ENCODE assay signal across 22 cellular contexts in the genomic region with DNA sequence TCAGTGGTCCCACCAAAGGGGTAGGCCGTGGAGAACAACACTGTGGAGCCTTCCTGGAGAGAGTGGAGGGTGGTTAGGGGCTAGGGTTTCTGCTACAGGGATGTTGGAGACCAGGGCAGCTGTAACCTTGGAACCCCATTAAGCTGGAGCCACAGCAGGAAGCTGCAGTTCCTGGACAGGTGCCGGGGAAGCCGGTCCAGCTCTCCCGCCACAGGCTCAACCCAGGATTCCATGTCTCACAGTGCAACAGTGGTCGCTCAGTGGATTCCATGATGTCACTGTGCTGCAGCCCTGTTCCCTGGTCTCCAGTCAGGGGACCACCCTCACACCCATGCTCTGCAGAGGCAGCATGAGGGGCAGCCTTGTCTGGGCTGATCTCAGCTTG.
DNase-seq lines count a peak whose midpoint lies in the region; ATAC-seq, FAIRE-seq and TF ChIP-seq lines count a peak whose summit lies in the region.
"Had no signal": no experiment of that assay in that cellular context is flagged by ENCODE, and none has a peak within 500 bp of the region (broad histone marks: within the 10 kb centered on the region; RNA-seq: fewer than 3 reads in every experiment).

No MANE protein-coding gene starts in this region.

- peak; percentile 7 for ATAC-seq in upper lobe of right lung
- no peak for ATAC-seq in GM19463 (IDR thresholded peaks at IDR 0.05; ENCODE audit: unreplicated experiment)
- ATAC-seq in lower lobe of right lung, result no peak
- ATAC-seq: GM12878 had no signal

- H3K14ac ChIP-seq in H9 (ENCODE audit: insufficient read depth, low read length), result 0 out of 2 replicates have a peak overlapping the region, but pooled peaks have one; percentile 28
- H3K14ac ChIP-seq in H1 (ENCODE audit: insufficient read length), result no peak overlapping the region
- H3K14ac ChIP-seq in neuronal stem cell (ENCODE audit: low read length), result no peak overlapping the region

- no peaks in the 10 kb centered on the region for H3K27me3 ChIP-seq in H9 (ENCODE audit: insufficient read depth, low read length)
- no peaks in the 10 kb centered on the region for H3K27me3 ChIP-seq in H1 (replicated peaks in 1 of 4; ENCODE audit: control insufficient read depth in 3 of 4, extremely low read depth in 1 of 4, insufficient read depth in 3 of 4, low read length in 3 of 4)
- H3K27me3 ChIP-seq in neuronal stem cell (ENCODE audit: control insufficient read depth in 3 of 3, insufficient read depth in 3 of 3, low read depth in 1 of 3, low read length in 3 of 3), result no peaks in the 10 kb centered on the region
- no peaks in the 10 kb centered on the region for H3K27me3 ChIP-seq in upper lobe of right lung
- no peaks in the 10 kb centered on the region for H3K27me3 ChIP-seq in lower lobe of right lung (ENCODE audit: low read depth)
- H3K27me3 ChIP-seq: BLaER1 treated with 17β-estradiol and CSF1 and Interleukin-3, amounts not matched to agents 10 nM and 100 nM had no signal

- no peaks in the 10 kb centered on the region for H3K9me3 ChIP-seq in H9 (ENCODE audit: control insufficient read depth, low read depth, low read length)
- H3K9me3 ChIP-seq in H1 (ENCODE audit: insufficient read depth in 2 of 2, low read depth in 1 of 2, low read length in 1 of 2), result no peaks in the 10 kb centered on the region
- no peaks in the 10 kb centered on the region for H3K9me3 ChIP-seq in neuronal stem cell (replicated peaks in 1 of 2; ENCODE audit: control insufficient read depth in 2 of 2, insufficient read depth in 1 of 2, low read depth in 1 of 2, low read length in 2 of 2)
- no peaks in the 10 kb centered on the region for H3K9me3 ChIP-seq in upper lobe of right lung
- no peaks in the 10 kb centered on the region for H3K9me3 ChIP-seq in lower lobe of right lung

- H2BK15ac ChIP-seq in H9 (ENCODE audit: low read depth, low read length) (no peak overlapping the region), H1 (ENCODE audit: low read length) (no peak overlapping the region), neuronal stem cell (ENCODE audit: low read length) (no peak overlapping the region)

- H3K4me1 ChIP-seq in H9 (ENCODE audit: insufficient read depth, low read length) (no peaks in the 10 kb centered on the region; the same call in 1 of the 2 replicates), H1 (replicated peaks in 1 of 4; ENCODE audit: control insufficient read depth in 3 of 4, insufficient read depth in 4 of 4, low read length in 3 of 4) (peaks cover 0 to 12% (median 0%) of the 10 kb centered on the region in 4 experiments; a peak in 3 of 7 replicates), neuronal stem cell (ENCODE audit: control insufficient read depth in 2 of 2, insufficient read depth in 1 of 2, low read depth in 1 of 2, low read length in 2 of 2) (no peaks in the 10 kb centered on the region), upper lobe of right lung (no peaks in the 10 kb centered on the region), lower lobe of right lung (no peaks in the 10 kb centered on the region)
- H3K4me1 ChIP-seq: BLaER1 treated with 17β-estradiol and CSF1 and Interleukin-3, amounts not matched to agents 10 nM and 100 nM had no signal

- TF ChIP-seq RAD21 in H1 (IDR thresholded peaks at IDR 0.05 in 1 of 2, conservative IDR thresholded peaks at IDR 0.05 in 1 of 2; ENCODE audit: low read depth in 2 of 2, low read length in 2 of 2), result no peak

- TF ChIP-seq EP300 in H1 (IDR thresholded peaks at IDR 0.05; ENCODE audit: borderline replicate concordance in 1 of 2, low read depth in 2 of 2, low read length in 2 of 2), result no peak

- H2BK12ac ChIP-seq in H9 (ENCODE audit: insufficient read length, low read depth, low read length), result no peak overlapping the region
- H2BK12ac ChIP-seq in H1 (ENCODE audit: low read depth, low read length), result peak overlapping the region; percentile 92; the same call in 1 of the 2 replicates
- no peak overlapping the region for H2BK12ac ChIP-seq in neuronal stem cell (ENCODE audit: low read length)

- H4K20me1 ChIP-seq in H9 (ENCODE audit: control insufficient read depth, insufficient read depth, insufficient read length), result no peaks in the 10 kb centered on the region
- no peaks in the 10 kb centered on the region for H4K20me1 ChIP-seq in H1 (replicated peaks in 1 of 2; ENCODE audit: control insufficient read depth in 1 of 2, insufficient read depth in 2 of 2, low read length in 2 of 2)
- H4K20me1 ChIP-seq: BLaER1 treated with 17β-estradiol and CSF1 and Interleukin-3, amounts not matched to agents 10 nM and 100 nM had no signal

- intact Hi-C loops in upper lobe of right lung (cut with DNase I), result no loop called here
- intact Hi-C loops in lower lobe of right lung (cut with DNase I), result no loop called here

- H4K91ac ChIP-seq in H9 (ENCODE audit: insufficient read length, low read depth, low read length) (no peak overlapping the region), H1 (replicated peaks; ENCODE audit: insufficient read length, low read length) (peak overlapping the region; percentile 63), neuronal stem cell (ENCODE audit: low read depth, low read length, poor library complexity) (no peak overlapping the region)

- H3K27ac ChIP-seq in H9 (ENCODE audit: insufficient read length, low read depth, low read length), result no peak overlapping the region
- H3K27ac ChIP-seq in H1 (ENCODE audit: low read depth, low read length), result no peak overlapping the region
- no peak overlapping the region for H3K27ac ChIP-seq in neuronal stem cell (replicated peaks; ENCODE audit: low read length)
- no peak overlapping the region for H3K27ac ChIP-seq in upper lobe of right lung
- H3K27ac ChIP-seq in RWPE1, result no peak overlapping the region
- H3K27ac ChIP-seq in lower lobe of right lung, result no peak overlapping the region
- H3K27ac ChIP-seq: BLaER1 treated with 17β-estradiol and CSF1 and Interleukin-3, amounts not matched to agents 10 nM and 100 nM; GM23248 had no signal

- no peak overlapping the region for H3K4me2 ChIP-seq in H9 (ENCODE audit: insufficient read depth, insufficient read length, low read length)
- H3K4me2 ChIP-seq in H1 (ENCODE audit: insufficient read depth in 1 of 2, low read depth in 2 of 2, low read length in 2 of 2), result no peak overlapping the region
- no peak overlapping the region for H3K4me2 ChIP-seq in neuronal stem cell (ENCODE audit: insufficient read depth, low read length, poor library complexity, severe bottlenecking)
- H3K4me2 ChIP-seq: BLaER1 treated with 17β-estradiol and CSF1 and Interleukin-3, amounts not matched to agents 10 nM and 100 nM had no signal

- H3K23me2 ChIP-seq in H9 (ENCODE audit: insufficient read length, low read depth, low read length, poor library complexity, severe bottlenecking), result no peaks in the 10 kb centered on the region
- no peaks in the 10 kb centered on the region for H3K23me2 ChIP-seq in H1 (ENCODE audit: low read depth, low read length)

- H3K79me1 ChIP-seq in H9 (ENCODE audit: insufficient read depth, low read depth, low read length, poor library complexity, severe bottlenecking), result no peaks in the 10 kb centered on the region
- H3K79me1 ChIP-seq in H1 (ENCODE audit: low read depth, low read length), result no peaks in the 10 kb centered on the region
- no peaks in the 10 kb centered on the region for H3K79me1 ChIP-seq in neuronal stem cell (ENCODE audit: low read depth, low read length)

- TF ChIP-seq CTCF in H9 (conservative IDR thresholded peaks at IDR 0.05) (no peak), H1 (IDR thresholded peaks at IDR 0.05; ENCODE audit: control extremely low read depth in 1 of 3, insufficient read depth in 1 of 3, low read depth in 1 of 3, low read length in 3 of 3) (no peak), upper lobe of right lung (IDR thresholded peaks at IDR 0.05) (no peak), RWPE1 (conservative IDR thresholded peaks at IDR 0.05; ENCODE audit: low read depth) (no peak), lower lobe of right lung (IDR thresholded peaks at IDR 0.05) (no peak)

- H2BK20ac ChIP-seq in H9 (ENCODE audit: low read depth, low read length, poor library complexity, severe bottlenecking) (no peak overlapping the region), H1 (ENCODE audit: low read length) (no peak overlapping the region)

- H4K8ac ChIP-seq in H9 (replicated peaks; ENCODE audit: insufficient read length, low read depth, low read length) (no peak overlapping the region), H1 (ENCODE audit: extremely low read depth, insufficient read depth, low read length) (no peak overlapping the region), neuronal stem cell (ENCODE audit: low read depth, low read length) (no peak overlapping the region)

- peaks cover 4 to 17% (median 12%) of the 10 kb centered on the region in 3 experiments; a peak in 5 of 7 replicates for H3K36me3 Mint-ChIP-seq in H9 (ENCODE audit: insufficient read depth in 1 of 3, low read depth in 3 of 3)
- H3K36me3 Mint-ChIP-seq: CD4-positive, CD25-positive, alpha-beta regulatory T cell; CD8-positive, alpha-beta memory T cell had no signal

- H2BK120ac ChIP-seq in H9 (ENCODE audit: low read depth, low read length, poor library complexity, severe bottlenecking) (no peak overlapping the region), H1 (replicated peaks; ENCODE audit: low read depth, low read length) (no peak overlapping the region), neuronal stem cell (ENCODE audit: low read depth, low read length) (no peak overlapping the region)

- no peak overlapping the region for H2BK5ac ChIP-seq in H9 (ENCODE audit: insufficient read length, low read length)
- H2BK5ac ChIP-seq in H1 (ENCODE audit: low read depth, low read length), result no peak overlapping the region
- H2BK5ac ChIP-seq in neuronal stem cell (ENCODE audit: low read length), result no peak overlapping the region

- H3K23ac ChIP-seq in H9 (ENCODE audit: insufficient read length, low read depth, low read length), result no peak overlapping the region
- H3K23ac ChIP-seq in H1 (ENCODE audit: insufficient read length), result no peak overlapping the region
- no peak overlapping the region for H3K23ac ChIP-seq in neuronal stem cell (ENCODE audit: low read depth, low read length, poor library complexity)

- FAIRE-seq in H1 (lab: Jason Lieb, UNC), result no peak
- FAIRE-seq: GM12878, H54, HTR-8/SVneo had no signal

- DNase-seq in H9 (no peak), H1 (ENCODE audit: low read depth in 1 of 2, low spot score in 2 of 2) (no peak), neuronal stem cell (ENCODE audit: low spot score) (no peak), upper lobe of right lung (no peak), RWPE1 (ENCODE audit: low spot score) (no peak), lower lobe of right lung (no peak)
- DNase-seq: 8988T; CD4-positive, CD25-positive, alpha-beta regulatory T cell; CD8-positive, alpha-beta memory T cell; COR-L47; DMS 273 treated with DMSO at 0.1 percent for 48 hours; DMS53; DND-41; EL; GM23248; IMR-90 had no signal

- H3K18ac ChIP-seq in H9 (ENCODE audit: insufficient read length, low read depth, low read length) (no peak overlapping the region), H1 (ENCODE audit: extremely low read depth, low read length) (0 out of 2 replicates have a peak overlapping the region, but pooled peaks have one; percentile 44), neuronal stem cell (ENCODE audit: low read length) (no peak overlapping the region)

- no CpG with 5 or more reads among the region's 5 CpGs for WGBS in H9 (ENCODE audit: extremely low coverage, insufficient read length, low lambda C conversion rate)
- 98% methylated on average over 5 of the region's 5 CpGs; no CpG with 5 or more reads in 1 of the 2 experiments for WGBS in H1 (ENCODE audit: extremely low coverage in 1 of 2, insufficient coverage in 1 of 2, insufficient read length in 1 of 2, insufficient replicate concordance in 2 of 2, low coverage in 1 of 2, low lambda C conversion rate in 2 of 2, missing lambda C conversion rate in 1 of 2), 2 experiments
- no CpG with 5 or more reads among the region's 5 CpGs for WGBS in neuronal stem cell (ENCODE audit: extremely low coverage in 2 of 2, insufficient read length in 2 of 2, insufficient replicate concordance in 1 of 2), 2 donors

- H3K4me3 Mint-ChIP-seq in H9, result no peak overlapping the region
- H3K4me3 Mint-ChIP-seq: B cell; CD4-positive, CD25-positive, alpha-beta regulatory T cell; CD8-positive, alpha-beta memory T cell had no signal

- peaks cover 34 to 35% of the 10 kb centered on the region in 2 experiments for H3K4me1 Mint-ChIP-seq in H9
- H3K4me1 Mint-ChIP-seq: B cell; CD4-positive, CD25-positive, alpha-beta regulatory T cell; CD8-positive, alpha-beta memory T cell had no signal

- H3K56ac ChIP-seq in H9 (ENCODE audit: insufficient read length, low read depth, low read length) (no peak overlapping the region), H1 (replicated peaks; ENCODE audit: insufficient read length, low read depth, low read length) (no peak overlapping the region)

- H3K36me3 ChIP-seq in H1 (ENCODE audit: control insufficient read depth in 2 of 4, insufficient read depth in 4 of 4, low read length in 3 of 4), result no peaks in the 10 kb centered on the region
- no peaks in the 10 kb centered on the region for H3K36me3 ChIP-seq in neuronal stem cell (replicated peaks in 1 of 2; ENCODE audit: control insufficient read depth in 2 of 2, insufficient read depth in 2 of 2, low read length in 2 of 2)
- no peaks in the 10 kb centered on the region for H3K36me3 ChIP-seq in upper lobe of right lung
- no peaks in the 10 kb centered on the region for H3K36me3 ChIP-seq in lower lobe of right lung
- H3K36me3 ChIP-seq: BLaER1 treated with 17β-estradiol and CSF1 and Interleukin-3, amounts not matched to agents 10 nM and 100 nM had no signal

- CTCF ChIA-PET in H1 (lab: Charles Lee; ENCODE audit: partially characterized antibody) (interaction anchor here (1.0 to 1.2 kb wide), 2 partner anchors 25 to 47 kb away, joined by 3 read pairs; no protein-coding TSS in a partner anchor), RWPE1 (lab: Yijun Ruan, JAX) (interaction anchor here (0.6 kb wide), 1 partner anchor 230 kb away, joined by 3 read pairs; no protein-coding TSS in a partner anchor)

- no peaks in the 10 kb centered on the region for H3K79me2 ChIP-seq in H9 (ENCODE audit: insufficient read depth, low read length)
- no peaks in the 10 kb centered on the region for H3K79me2 ChIP-seq in H1 (ENCODE audit: control insufficient read depth in 1 of 2, insufficient read depth in 2 of 2, low read length in 2 of 2)

- H2AK5ac ChIP-seq in H9 (ENCODE audit: insufficient read length, low read length), result no peak overlapping the region
- H2AK5ac ChIP-seq in H1 (ENCODE audit: low read depth, low read length), result no peak overlapping the region
- no peak overlapping the region for H2AK5ac ChIP-seq in neuronal stem cell (ENCODE audit: low read depth, low read length)

- H3T11ph ChIP-seq in H9 (ENCODE audit: low read length), result no peak overlapping the region

- H2AFZ ChIP-seq in H9 (ENCODE audit: low read length), result no peak overlapping the region
- H2AFZ ChIP-seq in H1 (ENCODE audit: low read length), result no peak overlapping the region
- H2AFZ ChIP-seq in neuronal stem cell (ENCODE audit: low read length), result no peak overlapping the region
- H2AFZ ChIP-seq: GM23248 had no signal

- POLR2A ChIA-PET in H1 (lab: Charles Lee; ENCODE audit: partially characterized antibody) (interaction anchor here (1.2 kb wide), 1 partner anchor 21 kb away, joined by 3 read pairs; no protein-coding TSS in a partner anchor), RWPE1 (lab: Yijun Ruan, JAX; ENCODE audit: low non-redundant PET) (no interaction called here)

- H3K4ac ChIP-seq in H9 (ENCODE audit: low read depth, low read length) (no peak overlapping the region), H1 (replicated peaks; ENCODE audit: insufficient read length, low read depth, low read length) (no peak overlapping the region), neuronal stem cell (ENCODE audit: low read length) (no peak overlapping the region)

- no peak overlapping the region for H3K9ac ChIP-seq in H9 (ENCODE audit: extremely low read depth, insufficient read length, low read length)
- no peak overlapping the region for H3K9ac ChIP-seq in H1 (replicated peaks in 1 of 4; ENCODE audit: extremely low read depth in 1 of 4, low read depth in 3 of 4, low read length in 3 of 4)
- H3K9ac ChIP-seq in neuronal stem cell (ENCODE audit: low read depth, low read length, poor library complexity), result peak overlapping the region; percentile 13
- H3K9ac ChIP-seq: BLaER1 treated with 17β-estradiol and CSF1 and Interleukin-3, amounts not matched to agents 10 nM and 100 nM; GM23248 had no signal

- H3K4me3 ChIP-seq in H1 (ENCODE audit: extremely low read depth in 1 of 4, insufficient read depth in 2 of 4, low read depth in 3 of 4, low read length in 4 of 4), result no peak overlapping the region
- H3K4me3 ChIP-seq in neuronal stem cell (ENCODE audit: low read length in 2 of 2), result no peak overlapping the region
- no peak overlapping the region for H3K4me3 ChIP-seq in upper lobe of right lung
- no peak overlapping the region for H3K4me3 ChIP-seq in lower lobe of right lung
- H3K4me3 ChIP-seq: BLaER1 treated with 17β-estradiol and CSF1 and Interleukin-3, amounts not matched to agents 10 nM and 100 nM; GM12878; GM23248 had no signal

- H3K27me3 Mint-ChIP-seq in H9 (ENCODE audit: low read depth), result peaks cover 15% of the 10 kb centered on the region
- H3K27me3 Mint-ChIP-seq: CD4-positive, CD25-positive, alpha-beta regulatory T cell had no signal

- no peak overlapping the region for H3K27ac Mint-ChIP-seq in H9
- H3K27ac Mint-ChIP-seq: B cell; CD4-positive, CD25-positive, alpha-beta regulatory T cell; CD8-positive, alpha-beta memory T cell had no signal

- no peak for TF ChIP-seq POLR2A in H1 (IDR thresholded peaks at IDR 0.05; ENCODE audit: control extremely low read depth in 1 of 2, low read depth in 2 of 2, low read length in 2 of 2)

- H3K9me3 Mint-ChIP-seq in H9, result peaks cover 5 to 6% of the 10 kb centered on the region in 2 experiments; a peak in 4 of 5 replicates

- no peak overlapping the region for H4K5ac ChIP-seq in H9 (ENCODE audit: insufficient read length, low read depth, low read length)
- no peak overlapping the region for H4K5ac ChIP-seq in H1 (ENCODE audit: insufficient read length, low read depth, low read length)
